8 cellular contexts compared by ENCODE assay signal in genomic region chr15:41603941-41604660, GRCh38. TPM values are rescaled to one million over a fixed set of nuclear protein-coding genes. Genes with fewer than 3 reads are reported as not detected.
DNase-seq lines count a peak whose midpoint lies in the region; ATAC-seq and TF ChIP-seq lines count a peak whose summit lies in the region.

No MANE protein-coding gene starts in this region.

- no peaks in the 10 kb centered on the region for H3K9me3 Mint-ChIP-seq in CD14-positive monocyte
- H3K9me3 Mint-ChIP-seq in stimulated activated memory B cell treated with anti-CD40 and anti-IgM and Interleukin-4, amounts not matched to agents 10 μg/mL and 1 μg/mL and 100 μg/mL, for 72 hours: no peaks in the 10 kb centered on the region

- peaks cover 0 to 14% (median 6%) of the 10 kb centered on the region in 3 donors for H3K27me3 Mint-ChIP-seq in CD14-positive monocyte (ENCODE audit: low read depth in 3 of 3)
- H3K27me3 Mint-ChIP-seq in stimulated activated memory B cell treated with anti-CD40 and anti-IgM and Interleukin-4, amounts not matched to agents 10 μg/mL and 1 μg/mL and 100 μg/mL, for 72 hours: peaks cover 16% of the 10 kb centered on the region

- DNase-seq in CD14-positive monocyte (ENCODE audit: low spot score) (peak; percentile 58), HEK293T (ENCODE audit: extremely low spot score) (peak; percentile 60), NOMO-1 treated with dmso at 0.1 percent for 144 hours (lab: John Stamatoyannopoulos, UW; ENCODE audit: unreplicated experiment) (peak; percentile 67), epithelial cell of esophagus (ENCODE audit: low read depth) (peak; percentile 67), mucosa of gallbladder (ENCODE audit: low spot score) (peak; percentile 54)
- DNase-seq in activated CD8-positive, alpha-beta memory T cell treated with anti-CD3 and anti-CD28 coated beads, Interleukin-2, amount 50 U/mL, for 48 hours: peak; percentile 71

- peaks cover 12% of the 10 kb centered on the region for H3K4me1 Mint-ChIP-seq in CD14-positive monocyte
- H3K4me1 Mint-ChIP-seq in stimulated activated memory B cell treated with anti-CD40 and anti-IgM and Interleukin-4, amounts not matched to agents 10 μg/mL and 1 μg/mL and 100 μg/mL, for 72 hours: peaks cover 10% of the 10 kb centered on the region

- TF ChIP-seq CTCF in CD14-positive monocyte (IDR thresholded peaks at IDR 0.05): peak; percentile 93
- TF ChIP-seq CTCF in epithelial cell of esophagus (IDR thresholded peaks at IDR 0.05; ENCODE audit: insufficient read depth, low read depth, low read length, missing control alignments): peak; percentile 76

- peak overlapping the region in 6 of 7 donors; percentile 26 to 73 (median 46) for H3K27ac Mint-ChIP-seq in CD14-positive monocyte
- no peak overlapping the region for H3K27ac Mint-ChIP-seq in stimulated activated memory B cell treated with anti-CD40 and anti-IgM and Interleukin-4, amounts not matched to agents 10 μg/mL and 1 μg/mL and 100 μg/mL, for 72 hours

- POLR2A ChIA-PET in HEK293T (lab: Yijun Ruan, JAX): interaction anchor here (0.8 to 1.4 kb wide), 3 partner anchors 18 to 56 kb away, joined by 3 to 6 read pairs (median 3); partner anchors contain the start of gene MGA

- H3K36me3 Mint-ChIP-seq in CD14-positive monocyte: no peaks in the 10 kb centered on the region
- no peaks in the 10 kb centered on the region for H3K36me3 Mint-ChIP-seq in stimulated activated memory B cell treated with anti-CD40 and anti-IgM and Interleukin-4, amounts not matched to agents 10 μg/mL and 1 μg/mL and 100 μg/mL, for 72 hours

- peak overlapping the region; percentile 81 to 94 for H3K4me3 Mint-ChIP-seq in CD14-positive monocyte
- H3K4me3 Mint-ChIP-seq in stimulated activated memory B cell treated with anti-CD40 and anti-IgM and Interleukin-4, amounts not matched to agents 10 μg/mL and 1 μg/mL and 100 μg/mL, for 72 hours: peak overlapping the region; percentile 75

- no peak overlapping the region for H3K4me3 ChIP-seq in epithelial cell of esophagus (ENCODE audit: low read length)

- intact Hi-C loops in CD14-positive monocyte (cut with micrococcal nuclease): loop anchor here (5.0 kb wide), 1 partner anchor 208 kb away; no protein-coding TSS in a partner anchor

- ATAC-seq in stimulated activated memory B cell treated with anti-CD40 and anti-IgM and Interleukin-4, amounts not matched to agents 10 μg/mL and 1 μg/mL and 100 μg/mL, for 72 hours: peak; percentile 77
- ATAC-seq in GM18870 (IDR thresholded peaks at IDR 0.05; ENCODE audit: unreplicated experiment): no peak

- CTCF ChIA-PET in HEK293T (lab: Yijun Ruan, JAX): interaction anchor here (0.6 to 2.3 kb wide), 20 partner anchors 8 to 710 kb away, joined by 3 to 7 read pairs (median 4); partner anchors contain the start of gene MGA

TF ChIP-seq in HEK293T, 16 proteins besides CTCF, POLR2A, EP300 and RAD21:
- TF ChIP-seq TARDBP (IDR thresholded peaks at IDR 0.05) (no peak), CTBP1 (IDR thresholded peaks at IDR 0.05; ENCODE audit: borderline replicate concordance) (no peak), BHLHE40 (IDR thresholded peaks at IDR 0.05; ENCODE audit: borderline replicate concordance) (no peak), PKNOX1 (IDR thresholded peaks at IDR 0.05) (no peak), FOXA1 (IDR thresholded peaks at IDR 0.05) (no peak), FOXK2 (IDR thresholded peaks at IDR 0.05) (no peak), ELF4 (IDR thresholded peaks at IDR 0.05) (no peak), ZNF384 (IDR thresholded peaks at IDR 0.05) (no peak), SP1 (IDR thresholded peaks at IDR 0.05) (no peak), SUZ12 (IDR thresholded peaks at IDR 0.05) (no peak), NFRKB (IDR thresholded peaks at IDR 0.05) (no peak), FOXM1 (IDR thresholded peaks at IDR 0.05; ENCODE audit: borderline replicate concordance) (no peak), ARNT (IDR thresholded peaks at IDR 0.05) (no peak), HDGF (IDR thresholded peaks at IDR 0.05; ENCODE audit: borderline replicate concordance) (no peak), L3MBTL2 (conservative IDR thresholded peaks at IDR 0.05) (no peak), LEF1 (IDR thresholded peaks at IDR 0.05; ENCODE audit: borderline replicate concordance) (no peak)

RNA-seq across cellular contexts. Expression of gene TYRO3, which starts 45.1 kb away (rescaled TPM):
- polyA plus RNA-seq in CD14-positive monocyte: under 1 TPM in 1 of 2 donors, not detected in 1; 0.12 TPM
- 9.1 TPM for total RNA-seq in mucosa of gallbladder

RNA-seq across cellular contexts. Expression of gene MGA, which starts 56.1 kb away (rescaled TPM):
- polyA plus RNA-seq in CD14-positive monocyte: 1 to 10 TPM; 2.7 to 6.9 TPM
- total RNA-seq in mucosa of gallbladder: 39.4 TPM
